Comparison of ENCODE assay signal across 1 cellular context in the genomic region with DNA sequence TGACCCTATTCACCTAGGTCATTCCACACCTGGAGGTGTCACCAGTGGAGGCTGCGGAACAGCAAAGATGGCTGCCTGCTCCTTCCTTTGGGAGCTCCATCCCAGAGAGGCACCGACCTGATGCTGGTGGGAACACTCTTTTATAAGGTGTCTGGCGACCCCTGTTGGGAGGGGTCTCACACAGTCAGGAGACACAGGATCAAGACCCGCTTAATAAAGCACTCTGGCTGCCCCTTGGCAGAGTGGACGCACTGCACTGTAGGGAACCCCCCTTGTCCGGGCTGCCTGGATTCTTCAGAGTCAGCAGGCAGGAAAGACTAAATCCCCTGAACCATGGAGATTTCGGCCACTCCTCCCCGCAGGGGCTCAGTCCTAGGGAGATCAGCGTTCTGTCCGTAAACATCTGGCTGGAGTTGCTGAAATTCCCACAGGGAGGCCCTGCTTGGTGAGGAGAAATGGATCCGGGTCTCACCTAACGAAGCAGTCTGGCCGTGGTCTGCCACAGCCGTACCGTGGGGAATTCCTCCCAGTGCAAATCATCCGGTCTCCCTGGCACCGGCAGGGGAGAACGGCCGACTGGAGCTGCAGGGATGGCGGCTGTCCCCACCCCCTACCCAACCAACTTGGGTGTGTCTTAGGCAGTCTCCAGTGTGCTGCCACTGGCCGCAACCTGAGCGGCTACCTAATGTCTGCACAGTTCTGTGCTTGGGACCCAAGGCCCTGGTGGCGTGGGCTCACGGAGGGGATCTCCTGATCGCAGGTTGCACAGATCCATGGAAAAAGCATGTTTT.
TF ChIP-seq lines count a peak whose summit lies in the region.

No MANE protein-coding gene starts in this region.

TF ChIP-seq in GM23338, 12 proteins besides CTCF, POLR2A, EP300 and RAD21 (continued from another document):
- TF ChIP-seq, protein P1, sequence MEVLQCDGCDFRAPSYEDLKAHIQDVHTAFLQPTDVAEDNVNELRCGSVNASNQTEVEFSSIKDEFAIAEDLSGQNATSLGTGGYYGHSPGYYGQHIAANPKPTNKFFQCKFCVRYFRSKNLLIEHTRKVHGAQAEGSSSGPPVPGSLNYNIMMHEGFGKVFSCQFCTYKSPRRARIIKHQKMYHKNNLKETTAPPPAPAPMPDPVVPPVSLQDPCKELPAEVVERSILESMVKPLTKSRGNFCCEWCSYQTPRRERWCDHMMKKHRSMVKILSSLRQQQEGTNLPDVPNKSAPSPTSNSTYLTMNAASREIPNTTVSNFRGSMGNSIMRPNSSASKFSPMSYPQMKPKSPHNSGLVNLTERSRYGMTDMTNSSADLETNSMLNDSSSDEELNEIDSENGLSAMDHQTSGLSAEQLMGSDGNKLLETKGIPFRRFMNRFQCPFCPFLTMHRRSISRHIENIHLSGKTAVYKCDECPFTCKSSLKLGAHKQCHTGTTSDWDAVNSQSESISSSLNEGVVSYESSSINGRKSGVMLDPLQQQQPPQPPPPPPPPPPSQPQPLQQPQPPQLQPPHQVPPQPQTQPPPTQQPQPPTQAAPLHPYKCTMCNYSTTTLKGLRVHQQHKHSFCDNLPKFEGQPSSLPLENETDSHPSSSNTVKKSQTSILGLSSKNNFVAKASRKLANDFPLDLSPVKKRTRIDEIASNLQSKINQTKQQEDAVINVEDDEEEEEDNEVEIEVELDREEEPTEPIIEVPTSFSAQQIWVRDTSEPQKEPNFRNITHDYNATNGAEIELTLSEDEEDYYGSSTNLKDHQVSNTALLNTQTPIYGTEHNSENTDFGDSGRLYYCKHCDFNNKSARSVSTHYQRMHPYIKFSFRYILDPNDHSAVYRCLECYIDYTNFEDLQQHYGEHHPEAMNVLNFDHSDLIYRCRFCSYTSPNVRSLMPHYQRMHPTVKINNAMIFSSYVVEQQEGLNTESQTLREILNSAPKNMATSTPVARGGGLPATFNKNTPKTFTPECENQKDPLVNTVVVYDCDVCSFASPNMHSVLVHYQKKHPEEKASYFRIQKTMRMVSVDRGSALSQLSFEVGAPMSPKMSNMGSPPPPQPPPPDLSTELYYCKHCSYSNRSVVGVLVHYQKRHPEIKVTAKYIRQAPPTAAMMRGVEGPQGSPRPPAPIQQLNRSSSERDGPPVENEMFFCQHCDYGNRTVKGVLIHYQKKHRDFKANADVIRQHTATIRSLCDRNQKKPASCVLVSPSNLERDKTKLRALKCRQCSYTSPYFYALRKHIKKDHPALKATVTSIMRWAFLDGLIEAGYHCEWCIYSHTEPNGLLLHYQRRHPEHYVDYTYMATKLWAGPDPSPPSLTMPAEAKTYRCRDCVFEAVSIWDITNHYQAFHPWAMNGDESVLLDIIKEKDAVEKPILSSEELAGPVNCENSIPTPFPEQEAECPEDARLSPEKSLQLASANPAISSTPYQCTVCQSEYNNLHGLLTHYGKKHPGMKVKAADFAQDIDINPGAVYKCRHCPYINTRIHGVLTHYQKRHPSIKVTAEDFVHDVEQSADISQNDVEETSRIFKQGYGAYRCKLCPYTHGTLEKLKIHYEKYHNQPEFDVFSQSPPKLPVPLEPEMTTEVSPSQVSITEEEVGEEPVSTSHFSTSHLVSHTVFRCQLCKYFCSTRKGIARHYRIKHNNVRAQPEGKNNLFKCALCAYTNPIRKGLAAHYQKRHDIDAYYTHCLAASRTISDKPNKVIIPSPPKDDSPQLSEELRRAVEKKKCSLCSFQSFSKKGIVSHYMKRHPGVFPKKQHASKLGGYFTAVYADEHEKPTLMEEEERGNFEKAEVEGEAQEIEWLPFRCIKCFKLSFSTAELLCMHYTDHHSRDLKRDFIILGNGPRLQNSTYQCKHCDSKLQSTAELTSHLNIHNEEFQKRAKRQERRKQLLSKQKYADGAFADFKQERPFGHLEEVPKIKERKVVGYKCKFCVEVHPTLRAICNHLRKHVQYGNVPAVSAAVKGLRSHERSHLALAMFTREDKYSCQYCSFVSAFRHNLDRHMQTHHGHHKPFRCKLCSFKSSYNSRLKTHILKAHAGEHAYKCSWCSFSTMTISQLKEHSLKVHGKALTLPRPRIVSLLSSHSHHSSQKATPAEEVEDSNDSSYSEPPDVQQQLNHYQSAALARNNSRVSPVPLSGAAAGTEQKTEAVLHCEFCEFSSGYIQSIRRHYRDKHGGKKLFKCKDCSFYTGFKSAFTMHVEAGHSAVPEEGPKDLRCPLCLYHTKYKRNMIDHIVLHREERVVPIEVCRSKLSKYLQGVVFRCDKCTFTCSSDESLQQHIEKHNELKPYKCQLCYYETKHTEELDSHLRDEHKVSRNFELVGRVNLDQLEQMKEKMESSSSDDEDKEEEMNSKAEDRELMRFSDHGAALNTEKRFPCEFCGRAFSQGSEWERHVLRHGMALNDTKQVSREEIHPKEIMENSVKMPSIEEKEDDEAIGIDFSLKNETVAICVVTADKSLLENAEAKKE (CRISPR knock-in tag; IDR thresholded peaks at IDR 0.05): no peak
- TF ChIP-seq JUNB (IDR thresholded peaks at IDR 0.05; ENCODE audit: unreplicated experiment) (no peak), REST (IDR thresholded peaks at IDR 0.05; ENCODE audit: unreplicated experiment) (no peak), EZH2 (IDR thresholded peaks at IDR 0.05; ENCODE audit: low read depth, unreplicated experiment) (no peak), ZNF114 (CRISPR knock-in tag; IDR thresholded peaks at IDR 0.05) (no peak)
- TF ChIP-seq, protein P2, sequence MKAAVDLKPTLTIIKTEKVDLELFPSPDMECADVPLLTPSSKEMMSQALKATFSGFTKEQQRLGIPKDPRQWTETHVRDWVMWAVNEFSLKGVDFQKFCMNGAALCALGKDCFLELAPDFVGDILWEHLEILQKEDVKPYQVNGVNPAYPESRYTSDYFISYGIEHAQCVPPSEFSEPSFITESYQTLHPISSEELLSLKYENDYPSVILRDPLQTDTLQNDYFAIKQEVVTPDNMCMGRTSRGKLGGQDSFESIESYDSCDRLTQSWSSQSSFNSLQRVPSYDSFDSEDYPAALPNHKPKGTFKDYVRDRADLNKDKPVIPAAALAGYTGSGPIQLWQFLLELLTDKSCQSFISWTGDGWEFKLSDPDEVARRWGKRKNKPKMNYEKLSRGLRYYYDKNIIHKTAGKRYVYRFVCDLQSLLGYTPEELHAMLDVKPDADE (IDR thresholded peaks at IDR 0.05): no peak
TF ChIP-seq in GM23338: peak in this region for 0.
